In genomic region chr11:61041755-61042518, GRCh38 we compare ENCODE assay signal across 8 cellular contexts.
DNase-seq lines count a peak whose midpoint lies in the region; ATAC-seq and TF ChIP-seq lines count a peak whose summit lies in the region.

No MANE protein-coding gene starts in this region.

- no peaks in the 10 kb centered on the region for H4K20me1 ChIP-seq in BLaER1

- no peaks in the 10 kb centered on the region for H3K9me3 ChIP-seq in BLaER1
- H3K9me3 ChIP-seq in left lung = no peaks in the 10 kb centered on the region

- ATAC-seq in GM19455 (IDR thresholded peaks at IDR 0.05; ENCODE audit: unreplicated experiment) (peak; percentile 80), left lung (peak; percentile 85)

- peaks cover 39% of the 10 kb centered on the region for H3K4me1 ChIP-seq in BLaER1
- H3K4me1 ChIP-seq in left lung = peaks cover 0 to 4% of the 10 kb centered on the region in 2 donors

- H3K36me3 ChIP-seq in BLaER1 (no peaks in the 10 kb centered on the region), left lung (no peaks in the 10 kb centered on the region)

- peak overlapping the region; percentile 85 for H3K4me2 ChIP-seq in BLaER1

- H3K9ac ChIP-seq in BLaER1 = peak overlapping the region; percentile 71

- DNase-seq in HPDE6-E6E7 (ENCODE audit: extremely low spot score) (peak; percentile 29), RPMI8226 (peak; percentile 97), left lung (peak in 1 of 2 donors; percentile 55), coronary artery (ENCODE audit: low spot score) (no peak)
- peak; percentile 82 for DNase-seq in activated naive CD4-positive, alpha-beta T cell treated with anti-CD3 and anti-CD28 coated beads, Interleukin-2, amount 50 U/mL, for 16 hours
- peak; percentile 45 to 54 for DNase-seq in stimulated activated CD8-positive, alpha-beta memory T cell treated with anti-CD3 and anti-CD28 coated beads, Interleukin-7, amount 100 ng/mL, for 1 hour (ENCODE audit: low read depth in 2 of 2)

- TF ChIP-seq CTCF in left lung (IDR thresholded peaks at IDR 0.05) (no peak), coronary artery (IDR thresholded peaks at IDR 0.05) (no peak)

- peak overlapping the region; percentile 88 for H3K27ac ChIP-seq in BLaER1
- peak overlapping the region; percentile 72 to 75 for H3K27ac ChIP-seq in left lung
- peak overlapping the region in 1 of 2 donors; percentile 2 for H3K27ac ChIP-seq in coronary artery

- H3K27me3 ChIP-seq in BLaER1 (no peaks in the 10 kb centered on the region), left lung (no peaks in the 10 kb centered on the region)

- intact Hi-C loops in left lung (cut with DNase I) = no loop called here

- 0 out of 2 replicates have a peak overlapping the region, but pooled peaks have one; percentile 13 for H3K4me3 ChIP-seq in BLaER1
- no peak overlapping the region for H3K4me3 ChIP-seq in left lung
- no peak overlapping the region for H3K4me3 ChIP-seq in coronary artery
